9 cellular contexts compared by ENCODE assay signal in the genomic region with DNA sequence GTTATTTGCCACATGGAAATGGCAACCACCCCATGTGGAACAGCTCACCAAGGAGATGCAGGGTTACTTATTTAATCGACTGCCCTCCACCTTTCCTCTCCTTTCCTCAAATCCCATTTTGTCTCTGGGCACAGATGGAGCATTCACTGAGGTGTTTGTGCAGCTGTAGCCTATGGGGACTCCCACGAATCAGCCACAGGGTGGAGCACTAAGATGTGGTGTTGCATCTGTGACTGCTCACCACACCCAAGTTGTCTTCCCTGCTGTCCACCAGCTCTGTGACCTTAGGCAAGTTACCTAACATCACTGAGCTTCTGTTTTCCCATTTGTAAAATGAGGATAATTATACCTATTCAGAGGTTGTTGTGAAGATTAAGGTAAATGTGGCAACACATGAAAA.
DNase-seq lines count a peak whose midpoint lies in the region; ATAC-seq, FAIRE-seq and TF ChIP-seq lines count a peak whose summit lies in the region.
"Had no signal": no experiment of that assay in that cellular context is flagged by ENCODE, and none has a peak within 500 bp of the region (broad histone marks: within the 10 kb centered on the region; RNA-seq: fewer than 3 reads in every experiment).

No MANE protein-coding gene starts in this region.

- TF ChIP-seq EP300 in GM12878 (IDR thresholded peaks at IDR 0.05; ENCODE audit: borderline replicate concordance in 1 of 2, control insufficient read depth in 1 of 2, low read depth in 2 of 2, low read length in 2 of 2): no peak
- no peak for TF ChIP-seq EP300 in ovary (IDR thresholded peaks at IDR 0.05)

- RAD21 ChIA-PET in GM12878 (lab: Charles Lee; ENCODE audit: unreplicated experiment): interaction anchor here (1.0 to 1.6 kb wide), 4 partner anchors 20 to 413 kb away, joined by 3 to 10 read pairs (median 4); no protein-coding TSS in a partner anchor

- H3K4me1 Mint-ChIP-seq in effector memory CD8-positive, alpha-beta T cell (ENCODE audit: low read depth in 2 of 2): no peaks in the 10 kb centered on the region

- H2AFZ ChIP-seq in Loucy (ENCODE audit: low read length) (no peak overlapping the region), GM12878 (ENCODE audit: control insufficient read depth, low read depth, low read length) (no peak overlapping the region)

- H3K79me2 ChIP-seq in Loucy (ENCODE audit: insufficient read depth, low read length): no peaks in the 10 kb centered on the region
- H3K79me2 ChIP-seq in GM12878 (ENCODE audit: control insufficient read depth, insufficient read depth, low read length): no peaks in the 10 kb centered on the region

- BruUV-seq in GM12878 (replicated peaks; lab: Mats Ljungman, UMichigan): no TSS peak

- ATAC-seq in GM12878 (peak; percentile 85), lung (ENCODE audit: insufficient read depth, low FRiP score) (no peak)
- ATAC-seq in effector memory CD8-positive, alpha-beta T cell (replicated peaks): no peak

- peaks cover 0 to 2% of the 10 kb centered on the region in 2 donors for H3K9me3 Mint-ChIP-seq in effector memory CD8-positive, alpha-beta T cell

- H3K36me3 ChIP-seq in Loucy (ENCODE audit: insufficient read depth, low read length): no peaks in the 10 kb centered on the region
- H3K36me3 ChIP-seq in GM12878 (ENCODE audit: control insufficient read depth in 2 of 2, insufficient read depth in 2 of 2, low read length in 1 of 2): no peaks in the 10 kb centered on the region
- H3K36me3 ChIP-seq in lung (ENCODE audit: control insufficient read depth in 2 of 2, insufficient read depth in 2 of 2, low read length in 2 of 2): no peaks in the 10 kb centered on the region
- no peaks in the 10 kb centered on the region for H3K36me3 ChIP-seq in ovary
- H3K36me3 ChIP-seq: tibial nerve had no signal

- no peaks in the 10 kb centered on the region for H4K20me1 ChIP-seq in Loucy (ENCODE audit: insufficient read depth, low read length, poor library complexity, severe bottlenecking)
- no peaks in the 10 kb centered on the region for H4K20me1 ChIP-seq in GM12878 (ENCODE audit: control insufficient read depth, insufficient read depth)

- peak; percentile 80 for TF ChIP-seq RAD21 in GM12878 (IDR thresholded peaks at IDR 0.05; ENCODE audit: insufficient read depth, low read depth, low read length)

- no peak overlapping the region for H3K4me3 Mint-ChIP-seq in effector memory CD8-positive, alpha-beta T cell

- SMC1A ChIA-PET in GM12878 (lab: Charles Lee; ENCODE audit: uncharacterized antibody, unreplicated experiment): interaction anchor here (0.9 to 2.2 kb wide), 9 partner anchors 17 to 412 kb away, joined by 3 to 9 read pairs (median 3); no protein-coding TSS in a partner anchor

- intact Hi-C loops in GM12878 (cut with micrococcal nuclease; ENCODE audit: unreplicated experiment) (loop anchor here (10.0 kb wide), 1 partner anchor 405 kb away; no protein-coding TSS in a partner anchor), ovary (cut with DNase I) (no loop called here)

- H3K9ac ChIP-seq in Loucy (ENCODE audit: low read depth, low read length, poor library complexity, severe bottlenecking) (no peak overlapping the region), GM12878 (ENCODE audit: control insufficient read depth, insufficient read depth, low read length) (no peak overlapping the region)

- no peak for TF ChIP-seq POLR2A in GM12878 (IDR thresholded peaks at IDR 0.05; ENCODE audit: low read depth, low read length)
- TF ChIP-seq POLR2A in ovary (IDR thresholded peaks at IDR 0.05): no peak

- H3K9me3 ChIP-seq in Loucy (ENCODE audit: insufficient read depth, low read depth, low read length) (peaks cover 9% of the 10 kb centered on the region; the same call in 1 of the 2 replicates), GM12878 (replicated peaks; ENCODE audit: control insufficient read depth, insufficient read depth, low read length) (peaks cover 6% of the 10 kb centered on the region; the same call in 2 of the 3 replicates), lung (ENCODE audit: control insufficient read depth in 2 of 2, insufficient read depth in 1 of 2, low read length in 1 of 2) (peaks cover 0 to 7% of the 10 kb centered on the region in 2 donors), ovary (no peaks in the 10 kb centered on the region)

- no peak overlapping the region for H3K4me3 ChIP-seq in Loucy (ENCODE audit: low read length, poor library complexity, severe bottlenecking)
- H3K4me3 ChIP-seq in GM12878: no peak overlapping the region
- H3K4me3 ChIP-seq in lung: no peak overlapping the region
- no peak overlapping the region for H3K4me3 ChIP-seq in ovary
- H3K4me3 ChIP-seq: tibial nerve had no signal

- H3K27ac ChIP-seq in GM12878 (ENCODE audit: control insufficient read depth, insufficient read depth) (no peak overlapping the region), lung (ENCODE audit: low read depth in 1 of 2, low read length in 1 of 2) (no peak overlapping the region), ovary (no peak overlapping the region)
- H3K27ac ChIP-seq: tibial nerve had no signal

- no peaks in the 10 kb centered on the region for H3K9me2 ChIP-seq in Loucy (replicated peaks; ENCODE audit: low read depth, low read length)

- H3K27me3 ChIP-seq in Loucy (ENCODE audit: insufficient read depth, low read length, poor library complexity, severe bottlenecking) (no peaks in the 10 kb centered on the region), GM12878 (replicated peaks in 1 of 2; ENCODE audit: control insufficient read depth in 2 of 2, insufficient read depth in 2 of 2, low read length in 1 of 2) (no peaks in the 10 kb centered on the region), lung (ENCODE audit: control insufficient read depth, insufficient read depth) (no peaks in the 10 kb centered on the region), ovary (no peaks in the 10 kb centered on the region)
- H3K27me3 ChIP-seq: tibial nerve had no signal

- in situ Hi-C loops in GM12878 (cut with MboI): no loop called here

- peak; percentile 62 for TF ChIP-seq CTCF in Loucy (conservative IDR thresholded peaks at IDR 0.05; ENCODE audit: low read length)
- TF ChIP-seq CTCF in GM12878 (IDR thresholded peaks at IDR 0.05 in 2 of 3, conservative IDR thresholded peaks at IDR 0.05 in 1 of 3; ENCODE audit: control insufficient read depth in 2 of 3, extremely low read depth in 1 of 3, insufficient read depth in 1 of 3, low read depth in 3 of 3, low read length in 3 of 3): peak; percentile 38 to 54 (median 40); a peak in 4 of 6 replicates
- TF ChIP-seq CTCF in lung (IDR thresholded peaks at IDR 0.05; ENCODE audit: control extremely low read depth, extremely low read depth): no peak
- no peak for TF ChIP-seq CTCF in ovary (IDR thresholded peaks at IDR 0.05)

- CTCF ChIA-PET in GM12878 (lab: Yijun Ruan, JAX): interaction anchor here (0.8 to 2.1 kb wide), 6 partner anchors 12 to 413 kb away, joined by 3 to 9 read pairs (median 4); no protein-coding TSS in a partner anchor

- no peak overlapping the region for H3K27ac Mint-ChIP-seq in effector memory CD8-positive, alpha-beta T cell

- peaks cover 6 to 10% of the 10 kb centered on the region in 2 donors for H3K27me3 Mint-ChIP-seq in effector memory CD8-positive, alpha-beta T cell

- no peaks in the 10 kb centered on the region for H3K4me1 ChIP-seq in Loucy (ENCODE audit: insufficient read depth, low read length, poor library complexity, severe bottlenecking)
- H3K4me1 ChIP-seq in GM12878 (ENCODE audit: control insufficient read depth, insufficient read depth, low read length): no peaks in the 10 kb centered on the region
- no peaks in the 10 kb centered on the region for H3K4me1 ChIP-seq in lung (ENCODE audit: control insufficient read depth in 2 of 2, insufficient read depth in 2 of 2, low read length in 2 of 2)
- no peaks in the 10 kb centered on the region for H3K4me1 ChIP-seq in ovary (ENCODE audit: insufficient read depth)
- H3K4me1 ChIP-seq: tibial nerve had no signal

- POLR2A ChIA-PET in GM12878 (lab: Charles Lee): no interaction called here

- DNase-seq in activated T-cell treated with anti-CD3 and anti-CD28 coated beads for 24 hours (ENCODE audit: low read depth): peak; percentile 4
- DNase-seq in activated T-cell treated with anti-CD3 and anti-CD28 coated beads for 4 hours: no peak
- no peak for DNase-seq in GM12878 (ENCODE audit: low read depth, low spot score)
- peak; percentile 60 for DNase-seq in lung (ENCODE audit: low spot score)
- no peak for DNase-seq in ovary
- DNase-seq in glomerular visceral epithelial cell (ENCODE audit: extremely low spot score): no peak
- no peak for DNase-seq in effector memory CD8-positive, alpha-beta T cell

- H3K36me3 Mint-ChIP-seq in effector memory CD8-positive, alpha-beta T cell (ENCODE audit: insufficient read depth): no peaks in the 10 kb centered on the region

- FAIRE-seq in GM12878 (lab: Jason Lieb, UNC): no peak

- WGBS in GM12878 (ENCODE audit: insufficient coverage, insufficient replicate concordance, low lambda C conversion rate, missing lambda C conversion rate): 0% methylated on average over 2 of the region's 2 CpGs
- 44 to 68% methylated on average over 2 of the region's 2 CpGs for WGBS in lung, 2 donors
- WGBS in ovary, 3 donors: 59 to 71% (median 60%) methylated on average over 2 of the region's 2 CpGs

- no peaks in the 10 kb centered on the region for H3F3A ChIP-seq in Loucy (ENCODE audit: low read depth)

- H3K4me2 ChIP-seq in Loucy (ENCODE audit: low read depth, low read length, poor library complexity, severe bottlenecking) (no peak overlapping the region), GM12878 (ENCODE audit: control insufficient read depth, insufficient read depth) (no peak overlapping the region)

TF ChIP-seq in GM12878, 131 proteins besides CTCF, POLR2A, EP300 and RAD21 (continues in another document):
- TF ChIP-seq FOXK2 (IDR thresholded peaks at IDR 0.05) (no peak), POLR2AphosphoS2 (IDR thresholded peaks at IDR 0.05; ENCODE audit: low read depth, low read length) (no peak)
- TF ChIP-seq, protein P1, sequence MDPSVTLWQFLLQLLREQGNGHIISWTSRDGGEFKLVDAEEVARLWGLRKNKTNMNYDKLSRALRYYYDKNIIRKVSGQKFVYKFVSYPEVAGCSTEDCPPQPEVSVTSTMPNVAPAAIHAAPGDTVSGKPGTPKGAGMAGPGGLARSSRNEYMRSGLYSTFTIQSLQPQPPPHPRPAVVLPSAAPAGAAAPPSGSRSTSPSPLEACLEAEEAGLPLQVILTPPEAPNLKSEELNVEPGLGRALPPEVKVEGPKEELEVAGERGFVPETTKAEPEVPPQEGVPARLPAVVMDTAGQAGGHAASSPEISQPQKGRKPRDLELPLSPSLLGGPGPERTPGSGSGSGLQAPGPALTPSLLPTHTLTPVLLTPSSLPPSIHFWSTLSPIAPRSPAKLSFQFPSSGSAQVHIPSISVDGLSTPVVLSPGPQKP (IDR thresholded peaks at IDR 0.05; ENCODE audit: low read depth, low read length): no peak

Comparison
In these comparisons a context has a peak if more than half of its experiments do, and no peak if none do; other contexts are left out.
1. DNase-seq: peak in activated T-cell treated with anti-CD3 and anti-CD28 coated beads for 24 hours (single experiment) and lung (single experiment); none in activated T-cell treated with anti-CD3 and anti-CD28 coated beads for 4 hours (single experiment), GM12878 (single experiment), ovary (0 of 5), glomerular visceral epithelial cell (single experiment) and effector memory CD8-positive, alpha-beta T cell (0 of 3).
2. CTCF ChIP-seq: peak in Loucy (single experiment) and GM12878 (3 of 3); none in lung (single experiment) and ovary (0 of 3).